ENCODE assay signal across 8 cellular contexts in genomic region chr16:75648265-75649076, GRCh38. TPM values are rescaled to one million over a fixed set of nuclear protein-coding genes. Genes with fewer than 3 reads are reported as not detected.
DNase-seq lines count a peak whose midpoint lies in the region; TF ChIP-seq lines count a peak whose summit lies in the region.

No MANE protein-coding gene starts in this region.

- TF ChIP-seq CTCF in HFFc6 (IDR thresholded peaks at IDR 0.05) (no peak), NB4 (IDR thresholded peaks at IDR 0.05; ENCODE audit: low read depth, low read length) (no peak), adrenal gland (IDR thresholded peaks at IDR 0.05) (no peak), left ventricle myocardium inferior (IDR thresholded peaks at IDR 0.05; ENCODE audit: borderline replicate concordance) (no peak), progenitor cell of endocrine pancreas (IDR thresholded peaks at IDR 0.05; ENCODE audit: unreplicated experiment) (no peak)

- H3K36me3 Mint-ChIP-seq in HFFc6 (ENCODE audit: low read depth) (peaks cover 41% of the 10 kb centered on the region), progenitor cell of endocrine pancreas (ENCODE audit: insufficient read depth) (peaks cover 13% of the 10 kb centered on the region)

- peak; percentile 57 for DNase-seq in HFFc6
- DNase-seq in NB4 (ENCODE audit: low read depth) = peak; percentile 85
- peak; percentile 80 for DNase-seq in T follicular helper cell (ENCODE audit: low read depth)
- peak; percentile 78 to 93 (median 87) for DNase-seq in adrenal gland
- peak; percentile 87 for DNase-seq in left ventricle myocardium inferior
- peak; percentile 48 for DNase-seq in progenitor cell of endocrine pancreas (ENCODE audit: low spot score, unreplicated experiment)
- DNase-seq in ureter (ENCODE audit: low spot score) = peak; percentile 89

- peak overlapping the region; percentile 93 for H3K27ac Mint-ChIP-seq in HFFc6
- peak overlapping the region; percentile 99 for H3K27ac Mint-ChIP-seq in progenitor cell of endocrine pancreas

- TF ChIP-seq POLR2A in GM10847 (IDR thresholded peaks at IDR 0.05; ENCODE audit: extremely low read depth, insufficient read length) (peak; percentile 47), NB4 (IDR thresholded peaks at IDR 0.05; ENCODE audit: extremely low read depth, insufficient read length) (peak; percentile 43), adrenal gland (IDR thresholded peaks at IDR 0.05) (peak in 1 of 2 donors; percentile 43)

- peaks cover 59% of the 10 kb centered on the region for H3K4me1 Mint-ChIP-seq in HFFc6 (ENCODE audit: low read depth)
- peaks cover 35% of the 10 kb centered on the region for H3K4me1 Mint-ChIP-seq in progenitor cell of endocrine pancreas (ENCODE audit: low read depth)

- WGBS in adrenal gland, 4 donors = 0 to 1% (median 0%) methylated on average over 28 to 62 of the region's 62 CpGs

- H3K36me3 ChIP-seq in adrenal gland (replicated peaks in 1 of 2) (peaks cover 0 to 6% of the 10 kb centered on the region in 2 donors), left ventricle myocardium inferior (peaks cover 17% of the 10 kb centered on the region)

- peak overlapping the region; percentile 97 for H3K4me3 ChIP-seq in NB4 (ENCODE audit: low read depth, low read length)
- peak overlapping the region; percentile 78 to 97 (median 92) for H3K4me3 ChIP-seq in adrenal gland
- peak overlapping the region; percentile 97 for H3K4me3 ChIP-seq in left ventricle myocardium inferior

- H3K4me1 ChIP-seq in adrenal gland (replicated peaks in 1 of 2) = peaks cover 23 to 55% of the 10 kb centered on the region in 2 donors
- H3K4me1 ChIP-seq in left ventricle myocardium inferior = peaks cover 99% of the 10 kb centered on the region

- H3K9me3 Mint-ChIP-seq in HFFc6 (no peaks in the 10 kb centered on the region), progenitor cell of endocrine pancreas (ENCODE audit: low read depth) (no peaks in the 10 kb centered on the region)

- H3K27ac ChIP-seq in adrenal gland = peak overlapping the region; percentile 90 to 98 (median 96)
- peak overlapping the region; percentile 96 for H3K27ac ChIP-seq in left ventricle myocardium inferior (replicated peaks)

- intact Hi-C loops in adrenal gland (cut with DNase I) = no loop called here
- intact Hi-C loops in left ventricle myocardium inferior (cut with micrococcal nuclease) = loop anchor here (10.0 kb wide), 1 partner anchor 116 kb away; no protein-coding TSS in a partner anchor

- H3K9me3 ChIP-seq in adrenal gland (replicated peaks in 1 of 3) (no peaks in the 10 kb centered on the region), left ventricle myocardium inferior (replicated peaks) (no peaks in the 10 kb centered on the region)

- H3K4me3 Mint-ChIP-seq in HFFc6 (peak overlapping the region; percentile 90), progenitor cell of endocrine pancreas (ENCODE audit: low read depth) (peak overlapping the region; percentile 99)

- H3K27me3 ChIP-seq in adrenal gland (no peaks in the 10 kb centered on the region), left ventricle myocardium inferior (ENCODE audit: low read depth) (no peaks in the 10 kb centered on the region)

- H3K27me3 Mint-ChIP-seq in HFFc6 (ENCODE audit: insufficient read depth) (no peaks in the 10 kb centered on the region; the same call in 1 of the 2 replicates), progenitor cell of endocrine pancreas (no peaks in the 10 kb centered on the region)

RNA-seq across cellular contexts. Expression of gene TERF2IP, which starts 0.9 kb away (rescaled TPM):
- total RNA-seq in HFFc6 (2021; fragmentation: NEBNext Ultra II Directional; extraction: Animal tissue kit (Norgen Biotek cat#: 25700)) = 10 to 100 TPM; 67.9 to 87.8 (median 70.6) TPM
- total RNA-seq in adrenal gland (100 to 1,000 TPM in 7 of 8 donors, 10 to 100 TPM in 1; 89.3 to 136 (median 107) TPM), left ventricle myocardium inferior (60.1 TPM), progenitor cell of endocrine pancreas (42.1 and 43.0 TPM in 2 replicates), ureter (47.1 TPM)
- polyA plus RNA-seq in adrenal gland = 100 to 1,000 TPM in 1 of 3 donors, 10 to 100 TPM in 2; 86.2 to 178 (median 91.1) TPM

RNA-seq across cellular contexts. Expression of gene KARS1, which starts 1.0 kb away (rescaled TPM):
- total RNA-seq in HFFc6 (2021; fragmentation: NEBNext Ultra II Directional; extraction: Animal tissue kit (Norgen Biotek cat#: 25700)) = 100 to 1,000 TPM; 135 to 158 (median 152) TPM
- total RNA-seq in adrenal gland (10 to 100 TPM; 48.4 to 96.1 (median 78.3) TPM), left ventricle myocardium inferior (127 TPM), progenitor cell of endocrine pancreas (126 and 127 TPM in 2 replicates), ureter (129 TPM)
- polyA plus RNA-seq in adrenal gland = 100 to 1,000 TPM in 1 of 3 donors, 10 to 100 TPM in 2; 59.1 to 156 (median 70.0) TPM

RNA-seq across cellular contexts. Expression of gene ADAT1, which starts 25.4 kb away (rescaled TPM):
- 10 to 100 TPM; 48.3 to 61.2 (median 55.0) TPM for total RNA-seq in HFFc6 (2021; fragmentation: NEBNext Ultra II Directional; extraction: Animal tissue kit (Norgen Biotek cat#: 25700))
- 100 to 1,000 TPM in 1 of 8 donors, 10 to 100 TPM in 7; 36.7 to 191 (median 52.2) TPM for total RNA-seq in adrenal gland
- polyA plus RNA-seq in adrenal gland = 10 to 100 TPM; 18.0 to 48.0 (median 19.0) TPM
- total RNA-seq in left ventricle myocardium inferior = 28.4 TPM
- total RNA-seq in progenitor cell of endocrine pancreas = 61.2 and 65.8 TPM in 2 replicates
- total RNA-seq in ureter = 87.1 TPM

RNA-seq across cellular contexts. Expression of gene CPHXL2, which starts 28.3 kb away (rescaled TPM):
- total RNA-seq in HFFc6 (2021; fragmentation: NEBNext Ultra II Directional; extraction: Animal tissue kit (Norgen Biotek cat#: 25700)) = not detected
- total RNA-seq in adrenal gland (not detected), left ventricle myocardium inferior (not detected), progenitor cell of endocrine pancreas (not detected in 2 replicates), ureter (not detected)
- not detected for polyA plus RNA-seq in adrenal gland

RNA-seq across cellular contexts. Expression of gene DUXB, which starts 52.8 kb away (rescaled TPM):
- total RNA-seq in HFFc6 (2021; fragmentation: NEBNext Ultra II Directional; extraction: Animal tissue kit (Norgen Biotek cat#: 25700)) = not detected
- total RNA-seq in adrenal gland (not detected), left ventricle myocardium inferior (not detected), progenitor cell of endocrine pancreas (not detected in 2 replicates), ureter (not detected)
- not detected for polyA plus RNA-seq in adrenal gland

Comparison
In these comparisons a context has a peak if more than half of its experiments do, and no peak if none do; other contexts are left out.
1. Peak in every context shown above with its lines: DNase-seq, H3K4me3 ChIP-seq and H3K27ac ChIP-seq.